In genomic region chr19:39937094-39937493, GRCh38 we compare ENCODE assay signal across 13 cellular contexts. TPM values are rescaled to one million over a fixed set of nuclear protein-coding genes. Genes with fewer than 3 reads are reported as not detected.
DNase-seq lines count a peak whose midpoint lies in the region; ATAC-seq lines count a peak whose summit lies in the region.
"Had no signal": no experiment of that assay in that cellular context is flagged by ENCODE, and none has a peak within 500 bp of the region (broad histone marks: within the 10 kb centered on the region; RNA-seq: fewer than 3 reads in every experiment).

No MANE protein-coding gene starts in this region.

- H3K9me3 ChIP-seq in naive thymus-derived CD4-positive, alpha-beta T cell (ENCODE audit: control insufficient read depth in 2 of 3, low read length in 3 of 3): peaks cover 0 to 4% (median 0%) of the 10 kb centered on the region in 3 experiments
- H3K9me3 ChIP-seq: body of pancreas had no signal

- peaks cover 22% of the 10 kb centered on the region for H3K36me3 Mint-ChIP-seq in T-helper 1 cell treated with Interleukin-12 subunit alpha and Interleukin-12 subunit beta and Interleukin-4 antibody, amounts not matched to agents 30 μg/mL and 1 μg/mL, for 36 hours (ENCODE audit: low read depth)
- H3K36me3 Mint-ChIP-seq in activated T-cell treated with anti-CD3 and anti-CD28 coated beads, Interleukin-2, amount 50 U/mL, for 72 hours (ENCODE audit: insufficient read depth in 2 of 2): peaks cover 10 to 13% of the 10 kb centered on the region in 2 donors
- peaks cover 0 to 33% (median 6%) of the 10 kb centered on the region in 5 donors for H3K36me3 Mint-ChIP-seq in naive thymus-derived CD4-positive, alpha-beta T cell

- peaks cover 62% of the 10 kb centered on the region for H3K4me1 Mint-ChIP-seq in T-helper 1 cell treated with Interleukin-12 subunit alpha and Interleukin-12 subunit beta and Interleukin-4 antibody, amounts not matched to agents 30 μg/mL and 1 μg/mL, for 36 hours (ENCODE audit: low read depth)
- peaks cover 60% of the 10 kb centered on the region for H3K4me1 Mint-ChIP-seq in activated T-cell treated with anti-CD3 and anti-CD28 coated beads, Interleukin-2, amount 50 U/mL, for 72 hours (ENCODE audit: low read depth)
- H3K4me1 Mint-ChIP-seq in naive thymus-derived CD4-positive, alpha-beta T cell: peaks cover 65 to 90% (median 74%) of the 10 kb centered on the region in 7 donors

- peak; percentile 36 to 50 for DNase-seq in activated T-cell treated with anti-CD3 and anti-CD28 coated beads, Interleukin-2, amount 50 U/mL, for 72 hours
- DNase-seq in naive thymus-derived CD4-positive, alpha-beta T cell: peak in 8 of 9 donors; percentile 18 to 56 (median 36)
- DNase-seq in substantia nigra (lab: John Stamatoyannopoulos, UW): no peak
- DNase-seq in left ventricle myocardium superior: no peak
- DNase-seq: body of pancreas, GF-D8, left cardiac atrium, NCI-H69, retina had no signal

- no peaks in the 10 kb centered on the region for H3K36me3 ChIP-seq in naive thymus-derived CD4-positive, alpha-beta T cell (ENCODE audit: control insufficient read depth in 2 of 3, insufficient read depth in 3 of 3, low read length in 3 of 3)
- H3K36me3 ChIP-seq: tibial nerve had no signal

- CTCF ChIA-PET in naive thymus-derived CD4-positive, alpha-beta T cell (lab: Charles Lee): interaction anchor here (4.0 kb wide), 1 partner anchor 33 kb away, joined by 37 read pairs; the partner anchor contains the start of gene PSMC4

- no peaks in the 10 kb centered on the region for H3K27me3 ChIP-seq in naive thymus-derived CD4-positive, alpha-beta T cell (ENCODE audit: control insufficient read depth in 2 of 2, insufficient read depth in 2 of 2, low read length in 2 of 2)
- H3K27me3 ChIP-seq: body of pancreas, tibial nerve had no signal

- peak overlapping the region; percentile 86 for H3K27ac Mint-ChIP-seq in T-helper 1 cell treated with Interleukin-12 subunit alpha and Interleukin-12 subunit beta and Interleukin-4 antibody, amounts not matched to agents 30 μg/mL and 1 μg/mL, for 36 hours
- peak overlapping the region; percentile 86 for H3K27ac Mint-ChIP-seq in activated T-cell treated with anti-CD3 and anti-CD28 coated beads, Interleukin-2, amount 50 U/mL, for 72 hours
- H3K27ac Mint-ChIP-seq in naive thymus-derived CD4-positive, alpha-beta T cell: peak overlapping the region in 8 of 9 donors; percentile 15 to 89 (median 76)

- peak overlapping the region; percentile 53 for H3K27ac ChIP-seq in naive thymus-derived CD4-positive, alpha-beta T cell (ENCODE audit: low read depth, low read length)
- H3K27ac ChIP-seq in substantia nigra (ENCODE audit: low read depth, low read length, poor library complexity, severe bottlenecking): peak overlapping the region; percentile 31
- H3K27ac ChIP-seq: body of pancreas, tibial nerve had no signal

- intact Hi-C loops in naive thymus-derived CD4-positive, alpha-beta T cell (cut with micrococcal nuclease): loop anchor here (1.0 kb wide), 2 partner anchors 33 to 34 kb away; partner anchors contain the start of gene PSMC4 (in 1 of the 2)
- intact Hi-C loops in left ventricle myocardium superior (cut with micrococcal nuclease): no loop called here

- peaks cover 20% of the 10 kb centered on the region for H3K9me3 Mint-ChIP-seq in T-helper 1 cell treated with Interleukin-12 subunit alpha and Interleukin-12 subunit beta and Interleukin-4 antibody, amounts not matched to agents 30 μg/mL and 1 μg/mL, for 36 hours
- H3K9me3 Mint-ChIP-seq in activated T-cell treated with anti-CD3 and anti-CD28 coated beads, Interleukin-2, amount 50 U/mL, for 72 hours: peaks cover 0 to 5% of the 10 kb centered on the region in 2 donors
- peaks cover 4 to 29% (median 16%) of the 10 kb centered on the region in 11 donors for H3K9me3 Mint-ChIP-seq in naive thymus-derived CD4-positive, alpha-beta T cell

- peak; percentile 79 to 90 for ATAC-seq in activated T-cell treated with anti-CD3 and anti-CD28 coated beads, Interleukin-2, amount 50 U/mL, for 72 hours (replicated peaks in 1 of 2)
- peak; percentile 61 for ATAC-seq in naive thymus-derived CD4-positive, alpha-beta T cell
- ATAC-seq in HG03354 (IDR thresholded peaks at IDR 0.05; ENCODE audit: poor library complexity, severe bottlenecking, unreplicated experiment) (no peak), GM18870 (IDR thresholded peaks at IDR 0.05; ENCODE audit: unreplicated experiment) (no peak), left ventricle myocardium superior (no peak)
- ATAC-seq: body of pancreas, left cardiac atrium had no signal

- no peaks in the 10 kb centered on the region for H3K27me3 Mint-ChIP-seq in T-helper 1 cell treated with Interleukin-12 subunit alpha and Interleukin-12 subunit beta and Interleukin-4 antibody, amounts not matched to agents 30 μg/mL and 1 μg/mL, for 36 hours (ENCODE audit: low read depth)
- no peaks in the 10 kb centered on the region for H3K27me3 Mint-ChIP-seq in activated T-cell treated with anti-CD3 and anti-CD28 coated beads, Interleukin-2, amount 50 U/mL, for 72 hours (ENCODE audit: low read depth)
- H3K27me3 Mint-ChIP-seq in naive thymus-derived CD4-positive, alpha-beta T cell: no peaks in the 10 kb centered on the region

- H3K4me1 ChIP-seq in naive thymus-derived CD4-positive, alpha-beta T cell (ENCODE audit: control insufficient read depth in 2 of 2, insufficient read depth in 2 of 2, low read length in 2 of 2): peaks cover 53 to 62% of the 10 kb centered on the region in 2 donors

- POLR2A ChIA-PET in naive thymus-derived CD4-positive, alpha-beta T cell (lab: Charles Lee): interaction anchor here (2.7 to 6.2 kb wide), 3 partner anchors 8 to 33 kb away, joined by 11 to 62 read pairs (median 15); partner anchors contain the start of gene PSMC4

- H3K4me3 Mint-ChIP-seq in T-helper 1 cell treated with Interleukin-12 subunit alpha and Interleukin-12 subunit beta and Interleukin-4 antibody, amounts not matched to agents 30 μg/mL and 1 μg/mL, for 36 hours: peak overlapping the region; percentile 16
- H3K4me3 Mint-ChIP-seq in activated T-cell treated with anti-CD3 and anti-CD28 coated beads, Interleukin-2, amount 50 U/mL, for 72 hours: peak overlapping the region; percentile 39 to 51
- peak overlapping the region; percentile 26 to 69 (median 56) for H3K4me3 Mint-ChIP-seq in naive thymus-derived CD4-positive, alpha-beta T cell

- no peak overlapping the region for H3K4me3 ChIP-seq in naive thymus-derived CD4-positive, alpha-beta T cell (ENCODE audit: low read length)
- H3K4me3 ChIP-seq: body of pancreas, tibial nerve had no signal

RNA-seq across cellular contexts. Expression of gene FCGBP, which starts 2.7 kb away (rescaled TPM):
- total RNA-seq in activated T-cell treated with anti-CD3 and anti-CD28 coated beads, Interleukin-2, amount 50 U/mL, for 72 hours: 10 to 100 TPM in 1 of 2 donors, 1 to 10 TPM in 1; 7.2 to 13.4 TPM
- 100 to 1,000 TPM in 2 of 5 experiments, 10 to 100 TPM in 3; 14.9 to 118 (median 28.1) TPM for total RNA-seq in naive thymus-derived CD4-positive, alpha-beta T cell
- 1 to 10 TPM in 1 of 2 donors, under 1 TPM in 1; 0.57 to 1.6 TPM for polyA plus RNA-seq in naive thymus-derived CD4-positive, alpha-beta T cell
- 13.0 TPM for total RNA-seq in left ventricle myocardium superior

RNA-seq across cellular contexts. Expression of gene PSMC4, which starts 33.9 kb away (rescaled TPM):
- 100 to 1,000 TPM; 101 to 114 TPM for total RNA-seq in activated T-cell treated with anti-CD3 and anti-CD28 coated beads, Interleukin-2, amount 50 U/mL, for 72 hours
- 100 to 1,000 TPM in 1 of 5 experiments, 10 to 100 TPM in 4; 48.7 to 146 (median 69.1) TPM for total RNA-seq in naive thymus-derived CD4-positive, alpha-beta T cell
- 10 to 100 TPM; 73.5 to 91.1 TPM for polyA plus RNA-seq in naive thymus-derived CD4-positive, alpha-beta T cell
- total RNA-seq in left ventricle myocardium superior: 69.3 TPM

RNA-seq across cellular contexts. Expression of gene ZNF546, which starts 59.8 kb away (rescaled TPM):
- 1 to 10 TPM; 4.5 to 6.1 TPM for total RNA-seq in activated T-cell treated with anti-CD3 and anti-CD28 coated beads, Interleukin-2, amount 50 U/mL, for 72 hours
- total RNA-seq in naive thymus-derived CD4-positive, alpha-beta T cell: 10 to 100 TPM in 2 of 5 experiments, 1 to 10 TPM in 3; 4.7 to 24.8 (median 7.5) TPM
- polyA plus RNA-seq in naive thymus-derived CD4-positive, alpha-beta T cell: 1 to 10 TPM; 7.0 to 7.6 TPM
- total RNA-seq in left ventricle myocardium superior: 6.9 TPM

Comparison
In these comparisons a context has a peak if more than half of its experiments do, and no peak if none do; other contexts are left out.
1. ATAC-seq: peak in activated T-cell treated with anti-CD3 and anti-CD28 coated beads, Interleukin-2, amount 50 U/mL, for 72 hours (2 of 2) and naive thymus-derived CD4-positive, alpha-beta T cell (single experiment); none in HG03354 (single experiment), GM18870 (single experiment) and left ventricle myocardium superior (single experiment).
2. DNase-seq: peak in activated T-cell treated with anti-CD3 and anti-CD28 coated beads, Interleukin-2, amount 50 U/mL, for 72 hours (2 of 2) and naive thymus-derived CD4-positive, alpha-beta T cell (8 of 9); none in substantia nigra (0 of 49) and left ventricle myocardium superior (single experiment).
3. Peak in every context shown above with its lines, with median percentiles within 50 percentile points of each other: H3K27ac Mint-ChIP-seq and H3K4me3 Mint-ChIP-seq.